22 cellular contexts compared by ENCODE assay signal in genomic region chr22:20775342-20775895, GRCh38. TPM values are rescaled to one million over a fixed set of nuclear protein-coding genes. Genes with fewer than 3 reads are reported as not detected.
"Had no signal": no experiment of that assay in that cellular context is flagged by ENCODE, and none has a peak within 500 bp of the region (broad histone marks: within the 10 kb centered on the region; RNA-seq: fewer than 3 reads in every experiment).

No MANE protein-coding gene starts in this region.

- H3K27ac ChIP-seq: left lung, transverse colon had no signal

- ATAC-seq: activated naive CD4-positive, alpha-beta T cell treated with anti-CD3 and anti-CD28 coated beads, Interleukin-2, amount 50 U/mL, for 72 hours; activated T-cell treated with anti-CD3 and anti-CD28 coated beads, Interleukin-2, amount 50 U/mL, for 72 hours; left lung; natural killer cell; stimulated activated naive CD8-positive, alpha-beta T cell treated with anti-CD3 and anti-CD28 coated beads, Interleukin-15, amount 100 ng/mL, for 72 hours; T-helper 17 cell had no signal

- H3K9me3 ChIP-seq: left lung, transverse colon had no signal

- H3K4me1 Mint-ChIP-seq: natural killer cell, T-helper 17 cell had no signal

- DNase-seq: activated CD4-positive, alpha-beta memory T cell treated with anti-CD3 and anti-CD28 coated beads, Interleukin-2, amount 10 ng/mL, durations not matched to agents 7 days and 5 days; activated CD4-positive, alpha-beta T cell treated with anti-CD3 and anti-CD28 coated beads for 48 hours; activated gamma-delta T cell; activated T-cell treated with anti-CD3 and anti-CD28 coated beads, Interleukin-2, amount 50 U/mL, for 72 hours; foreskin fibroblast; hippocampal formation; kidney glomerular epithelial cell; left lung; natural killer cell; retina; stimulated activated CD4-positive, alpha-beta T cell treated with anti-CD3 and anti-CD28 coated beads, Interleukin-1b, Interleukin-23, amount 100 ng/mL, for 48 hours; stimulated activated naive CD8-positive, alpha-beta T cell treated with anti-CD3 and anti-CD28 coated beads, Interleukin-15, amount 100 ng/mL, for 72 hours; SW 1271; T-helper 17 cell; transverse colon had no signal

- H3K36me3 Mint-ChIP-seq: natural killer cell had no signal

- H3K27me3 Mint-ChIP-seq: activated CD4-positive, alpha-beta memory T cell treated with anti-CD3 and anti-CD28 coated beads, Interleukin-2, amount 10 ng/mL, durations not matched to agents 7 days and 5 days; progenitor cell of endocrine pancreas; stimulated activated naive CD8-positive, alpha-beta T cell treated with anti-CD3 and anti-CD28 coated beads, Interleukin-15, amount 100 ng/mL, for 72 hours; T-helper 17 cell had no signal

- H3K4me3 ChIP-seq: left lung, transverse colon had no signal

- H3K9me3 Mint-ChIP-seq: activated CD4-positive, alpha-beta memory T cell treated with anti-CD3 and anti-CD28 coated beads, Interleukin-2, amount 10 ng/mL, durations not matched to agents 7 days and 5 days; activated naive CD4-positive, alpha-beta T cell treated with anti-CD3 and anti-CD28 coated beads, Interleukin-2, amount 50 U/mL, for 72 hours; activated T-cell treated with anti-CD3 and anti-CD28 coated beads, Interleukin-2, amount 50 U/mL, for 72 hours; mesothelial cell of epicardium; natural killer cell; stimulated activated naive CD8-positive, alpha-beta T cell treated with anti-CD3 and anti-CD28 coated beads, Interleukin-15, amount 100 ng/mL, for 72 hours had no signal

- H3K4me3 Mint-ChIP-seq: activated CD4-positive, alpha-beta memory T cell treated with anti-CD3 and anti-CD28 coated beads, Interleukin-2, amount 10 ng/mL, durations not matched to agents 7 days and 5 days; activated T-cell treated with anti-CD3 and anti-CD28 coated beads, Interleukin-2, amount 50 U/mL, for 72 hours; mesothelial cell of epicardium; natural killer cell; stimulated activated naive CD8-positive, alpha-beta T cell treated with anti-CD3 and anti-CD28 coated beads, Interleukin-15, amount 100 ng/mL, for 72 hours; T-helper 17 cell had no signal

- H3K27ac Mint-ChIP-seq: activated CD4-positive, alpha-beta memory T cell treated with anti-CD3 and anti-CD28 coated beads, Interleukin-2, amount 10 ng/mL, durations not matched to agents 7 days and 5 days; activated T-cell treated with anti-CD3 and anti-CD28 coated beads, Interleukin-2, amount 50 U/mL, for 72 hours; mesothelial cell of epicardium; natural killer cell; progenitor cell of endocrine pancreas; stimulated activated naive CD8-positive, alpha-beta T cell treated with anti-CD3 and anti-CD28 coated beads, Interleukin-15, amount 100 ng/mL, for 72 hours; T-helper 17 cell had no signal

- H3K27me3 ChIP-seq: left lung, transverse colon had no signal

RNA-seq across cellular contexts. Expression of gene SERPIND1, which starts 1.5 kb away (rescaled TPM):
- total RNA-seq: activated CD4-positive, alpha-beta memory T cell treated with anti-CD3 and anti-CD28 coated beads, Interleukin-2, amount 10 ng/mL, durations not matched to agents 7 days and 5 days; activated naive CD4-positive, alpha-beta T cell treated with anti-CD3 and anti-CD28 coated beads, Interleukin-2, amount 50 U/mL, for 72 hours; activated T-cell treated with anti-CD3 and anti-CD28 coated beads, Interleukin-2, amount 50 U/mL, for 72 hours; astrocyte; epithelial cell of proximal tubule; mesothelial cell of epicardium; osteoblast; skeletal muscle tissue; T-helper 17 cell; transverse colon had no signal
